In genomic region chr18:31646332-31646822, GRCh38 we compare ENCODE assay signal across 15 cellular contexts. TPM values are rescaled to one million over a fixed set of nuclear protein-coding genes. Genes with fewer than 3 reads are reported as not detected.
DNase-seq lines count a peak whose midpoint lies in the region; ATAC-seq and TF ChIP-seq lines count a peak whose summit lies in the region.
"Had no signal": no experiment of that assay in that cellular context is flagged by ENCODE, and none has a peak within 500 bp of the region (broad histone marks: within the 10 kb centered on the region; RNA-seq: fewer than 3 reads in every experiment).

No MANE protein-coding gene starts in this region.

- no peaks in the 10 kb centered on the region for H3K27me3 ChIP-seq in PC-3 (ENCODE audit: low read length)
- H3K27me3 ChIP-seq: sigmoid colon had no signal

- intact Hi-C loops in PC-3 (cut with micrococcal nuclease): loop anchor here (5.0 kb wide), 2 partner anchors 36 to 76 kb away; partner anchors contain the start of gene B4GALT6

- no peak for TF ChIP-seq CTCF in GM12865 (IDR thresholded peaks at IDR 0.05; ENCODE audit: insufficient read depth, low read depth, low read length, missing control alignments)
- TF ChIP-seq CTCF in PC-3 (conservative IDR thresholded peaks at IDR 0.05; ENCODE audit: low read depth, low read length): no peak

- peaks cover 67% of the 10 kb centered on the region for H3K4me1 ChIP-seq in PC-3 (ENCODE audit: insufficient read depth, low read length)

- H3K27ac Mint-ChIP-seq in immature natural killer cell: peak overlapping the region; percentile 35 to 76 (median 51)
- H3K27ac Mint-ChIP-seq: naive thymus-derived CD4-positive, alpha-beta T cell had no signal

- H3K9me2 ChIP-seq in PC-3 (replicated peaks; ENCODE audit: low read length): no peaks in the 10 kb centered on the region

- peak overlapping the region; percentile 46 for H3K27ac ChIP-seq in PC-3 (ENCODE audit: low read length)
- H3K27ac ChIP-seq: C4-2B had no signal

- H2AFZ ChIP-seq in PC-3 (ENCODE audit: low read length): no peak overlapping the region

- H4K20me1 ChIP-seq in PC-3 (ENCODE audit: low read length): no peaks in the 10 kb centered on the region

- peak overlapping the region; percentile 46 for H3K4me2 ChIP-seq in PC-3 (ENCODE audit: low read length)

- ATAC-seq in GM21390 (IDR thresholded peaks at IDR 0.05; ENCODE audit: unreplicated experiment) (peak; percentile 30), PC-3 (no peak), HG03045 (IDR thresholded peaks at IDR 0.05; ENCODE audit: unreplicated experiment) (no peak)
- ATAC-seq: naive thymus-derived CD4-positive, alpha-beta T cell had no signal

- H3K9ac ChIP-seq in PC-3 (ENCODE audit: low read length): no peak overlapping the region

- POLR2A ChIA-PET in PC-3 (lab: Charles Lee; ENCODE audit: unreplicated experiment): no interaction called here

- H3K4me3 ChIP-seq in GM12865 (ENCODE audit: low read depth, low read length): no peak overlapping the region; the same call in 1 of the 2 replicates
- no peak overlapping the region for H3K4me3 ChIP-seq in PC-3 (ENCODE audit: low read length)
- H3K4me3 ChIP-seq: sigmoid colon had no signal

- H3K36me3 ChIP-seq in PC-3 (ENCODE audit: low read depth, low read length): no peaks in the 10 kb centered on the region
- H3K36me3 ChIP-seq: sigmoid colon had no signal

- H3K79me2 ChIP-seq in PC-3 (ENCODE audit: low read length): no peaks in the 10 kb centered on the region

- peak overlapping the region in 3 of 5 donors; percentile 2 to 27 (median 25) for H3K4me3 Mint-ChIP-seq in immature natural killer cell
- H3K4me3 Mint-ChIP-seq: naive thymus-derived CD4-positive, alpha-beta T cell had no signal

- no TSS peak for BruUV-seq in PC-3 (replicated peaks; lab: Mats Ljungman, UMichigan)

- peaks cover 0 to 13% (median 11%) of the 10 kb centered on the region in 3 donors for H3K36me3 Mint-ChIP-seq in immature natural killer cell
- H3K36me3 Mint-ChIP-seq: naive thymus-derived CD4-positive, alpha-beta T cell had no signal

- DNase-seq in GM12865 (ENCODE audit: low read depth) (peak; percentile 57), PC-3 (peak; percentile 32), immature natural killer cell (no peak), NCI-H2107 treated with DMSO at 0.1 percent for 48 hours (lab: John Stamatoyannopoulos, UW; ENCODE audit: unreplicated experiment) (no peak), amniotic stem cell (lab: John Stamatoyannopoulos, UW) (no peak), germinal center (ENCODE audit: low spot score) (no peak)
- DNase-seq: kidney, NCI-H1105, NCI-H524, SHP77, sigmoid colon had no signal

- H3K27me3 Mint-ChIP-seq in immature natural killer cell (ENCODE audit: low read depth in 3 of 3): peaks cover 0 to 2% (median 0%) of the 10 kb centered on the region in 3 donors

- peaks cover 56 to 60% of the 10 kb centered on the region in 2 donors for H3K4me1 Mint-ChIP-seq in immature natural killer cell

- H3K9me3 ChIP-seq in PC-3 (ENCODE audit: low read length): no peaks in the 10 kb centered on the region
- H3K9me3 ChIP-seq: sigmoid colon had no signal

- CTCF ChIA-PET in PC-3 (lab: Charles Lee): no interaction called here

- H3K9me3 Mint-ChIP-seq in immature natural killer cell: no peaks in the 10 kb centered on the region
- H3K9me3 Mint-ChIP-seq: naive thymus-derived CD4-positive, alpha-beta T cell had no signal

- H3F3A ChIP-seq in PC-3 (ENCODE audit: low read length, unreplicated experiment): no peaks in the 10 kb centered on the region

RNA-seq across cellular contexts. Expression of gene B4GALT6, which starts 38.0 kb away (rescaled TPM):
- total RNA-seq in PC-3 (2014; rRNA removed): 1.4 and 2.4 TPM in 2 replicates
- 1 to 10 TPM in 2 of 3 donors, under 1 TPM in 1; 0.83 to 3.2 (median 1.5) TPM for polyA plus RNA-seq in immature natural killer cell

RNA-seq across cellular contexts. Expression of gene TTR, which starts 54.7 kb away (rescaled TPM):
- not detected in 2 replicates for total RNA-seq in PC-3 (2014; rRNA removed)
- polyA plus RNA-seq in immature natural killer cell: not detected
- total RNA-seq: kidney; naive thymus-derived CD4-positive, alpha-beta T cell had no signal
- polyA plus RNA-seq: naive thymus-derived CD4-positive, alpha-beta T cell had no signal

Comparison
In these comparisons a context has a peak if more than half of its experiments do, and no peak if none do; other contexts are left out.
1. DNase-seq: peak in GM12865 (single experiment) and PC-3 (single experiment); none in immature natural killer cell (0 of 3), NCI-H2107 treated with DMSO at 0.1 percent for 48 hours (single experiment), amniotic stem cell (single experiment) and germinal center (single experiment).